ENCODE assay signal across 15 cellular contexts in the genomic region with DNA sequence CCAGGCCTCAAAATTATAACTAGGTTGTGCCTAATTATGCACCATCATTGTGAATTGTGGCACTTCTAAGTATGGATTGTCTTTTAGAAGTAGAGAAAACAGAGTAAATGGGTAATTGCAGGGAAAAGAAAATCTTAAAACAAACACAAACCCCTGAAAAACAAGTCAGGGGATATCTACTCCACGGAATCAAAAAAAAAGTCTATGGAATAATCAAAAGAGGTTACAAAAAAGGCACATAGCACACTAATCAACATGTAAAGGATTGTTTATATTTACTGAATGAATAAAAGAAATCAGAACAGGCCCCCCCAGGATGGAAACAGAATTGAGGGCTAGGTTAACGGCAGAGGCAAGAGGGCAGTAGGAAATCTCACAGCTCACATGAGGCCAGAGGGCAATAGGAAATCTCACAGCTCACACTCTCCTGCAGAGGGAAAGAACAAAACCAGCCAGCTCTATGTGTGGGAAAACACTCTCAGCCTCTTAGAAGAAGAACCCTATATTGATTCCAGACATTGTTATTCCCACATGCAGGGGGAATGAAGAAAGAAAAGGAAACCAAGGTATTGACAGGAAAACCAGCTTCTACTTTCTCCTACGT.
A peak's percentile ranks its signal among the peaks of the same experiment; 100 is the strongest.
DNase-seq lines count a peak whose midpoint lies in the region; ATAC-seq and TF ChIP-seq lines count a peak whose summit lies in the region.
"Had no signal": no experiment of that assay in that cellular context is flagged by ENCODE, and none has a peak within 500 bp of the region (broad histone marks: within the 10 kb centered on the region; RNA-seq: fewer than 3 reads in every experiment).

No MANE protein-coding gene starts in this region.

- H3K4me1 Mint-ChIP-seq in activated CD4-positive, alpha-beta T cell treated with anti-CD3 and anti-CD28 coated beads, Interleukin-2, amount 10 ng/mL, durations not matched to agents 7 days and 5 days, result no peaks in the 10 kb centered on the region

- H3K27me3 Mint-ChIP-seq in activated CD4-positive, alpha-beta T cell treated with anti-CD3 and anti-CD28 coated beads, Interleukin-2, amount 10 ng/mL, durations not matched to agents 7 days and 5 days, result no peaks in the 10 kb centered on the region

- H3K27ac ChIP-seq in liver (ENCODE audit: low read depth in 1 of 2, low read length in 2 of 2), result peak overlapping the region; percentile 87 to 89
- H3K27ac ChIP-seq in thoracic aorta, result peak overlapping the region in 1 of 2 donors; percentile 39
- H3K27ac ChIP-seq: KMS-11, Peyer's patch, thyroid gland, WERI-Rb-1 had no signal

- H3K9ac ChIP-seq in adipocyte (ENCODE audit: low read length) (peak overlapping the region; percentile 15), liver (ENCODE audit: low read depth in 1 of 2, low read length in 2 of 2) (peak overlapping the region in 1 of 2 donors; percentile 65)
- H3K9ac ChIP-seq: KMS-11 had no signal

- POLR2A ChIA-PET in activated CD4-positive, alpha-beta T cell treated with anti-CD3 and anti-CD28 coated beads, Interleukin-2, amount 10 ng/mL, durations not matched to agents 7 days and 5 days (lab: Charles Lee), result no interaction called here

- TF ChIP-seq CTCF in liver (IDR thresholded peaks at IDR 0.05; ENCODE audit: low read depth, low read length, missing input control) (no peak), thoracic aorta (IDR thresholded peaks at IDR 0.05) (no peak)

- H3K27me3 ChIP-seq in adipocyte (replicated peaks; ENCODE audit: control insufficient read depth, insufficient read depth, low read length), result no peaks in the 10 kb centered on the region
- no peaks in the 10 kb centered on the region for H3K27me3 ChIP-seq in liver (ENCODE audit: control insufficient read depth in 4 of 4, insufficient read depth in 4 of 4, low read length in 3 of 4)
- H3K27me3 ChIP-seq in thoracic aorta (replicated peaks; ENCODE audit: insufficient read depth), result no peaks in the 10 kb centered on the region
- H3K27me3 ChIP-seq: adrenal gland, Peyer's patch, thyroid gland had no signal

- DNase-seq in NCI-H510A treated with DMSO at 0.1 percent for 48 hours (lab: John Stamatoyannopoulos, UW) (peak; percentile 17), NCI-H510A (lab: John Stamatoyannopoulos, UW) (no peak), adipocyte (ENCODE audit: low read depth) (no peak), thoracic aorta (ENCODE audit: low spot score) (no peak), DMS79 (lab: John Stamatoyannopoulos, UW) (no peak), NCI-H1048 (lab: John Stamatoyannopoulos, UW) (no peak)
- DNase-seq in activated CD4-positive, alpha-beta T cell treated with anti-CD3 and anti-CD28 coated beads, Interleukin-2, amount 10 ng/mL, durations not matched to agents 7 days and 5 days, result no peak
- DNase-seq: 8988T; activated CD8-positive, alpha-beta memory T cell treated with anti-CD3 and anti-CD28 coated beads, Interleukin-2, amount 50 U/mL, for 4 hours; Peyer's patch; thyroid gland; WERI-Rb-1 had no signal

- H3K9me3 ChIP-seq in adipocyte (ENCODE audit: control insufficient read depth, low read length) (no peaks in the 10 kb centered on the region), liver (ENCODE audit: control insufficient read depth in 4 of 4, low read length in 3 of 4) (no peaks in the 10 kb centered on the region), thoracic aorta (no peaks in the 10 kb centered on the region)
- H3K9me3 ChIP-seq: adrenal gland, Peyer's patch, thyroid gland had no signal

- no peaks in the 10 kb centered on the region for H3K36me3 Mint-ChIP-seq in activated CD4-positive, alpha-beta T cell treated with anti-CD3 and anti-CD28 coated beads, Interleukin-2, amount 10 ng/mL, durations not matched to agents 7 days and 5 days (ENCODE audit: low read depth)

- no peak for TF ChIP-seq RAD21 in liver (IDR thresholded peaks at IDR 0.05)

- H3K27ac Mint-ChIP-seq in activated CD4-positive, alpha-beta T cell treated with anti-CD3 and anti-CD28 coated beads, Interleukin-2, amount 10 ng/mL, durations not matched to agents 7 days and 5 days, result no peak overlapping the region

- 39% methylated on average over 3 of the region's 3 CpGs for WGBS in liver

- no peaks in the 10 kb centered on the region for H3K36me3 ChIP-seq in adipocyte (ENCODE audit: control insufficient read depth, insufficient read depth, low read length, severe bottlenecking)
- H3K36me3 ChIP-seq in liver (ENCODE audit: control insufficient read depth in 4 of 4, insufficient read depth in 3 of 4, low read depth in 1 of 4, low read length in 3 of 4), result no peaks in the 10 kb centered on the region
- no peaks in the 10 kb centered on the region for H3K36me3 ChIP-seq in thoracic aorta
- H3K36me3 ChIP-seq: adrenal gland, Peyer's patch, thyroid gland, WERI-Rb-1 had no signal

- H3K4me3 ChIP-seq in adipocyte (ENCODE audit: low read length) (peak overlapping the region; percentile 37), liver (ENCODE audit: low read depth in 1 of 3, low read length in 3 of 3) (no peak overlapping the region), thoracic aorta (peak overlapping the region; percentile 44)
- H3K4me3 ChIP-seq: adrenal gland, Peyer's patch, thyroid gland had no signal

- H3K4me1 ChIP-seq in adipocyte (ENCODE audit: control insufficient read depth, insufficient read depth, low read length) (peaks cover 45% of the 10 kb centered on the region), liver (ENCODE audit: control insufficient read depth in 4 of 4, insufficient read depth in 4 of 4, low read length in 3 of 4) (peaks cover 8 to 32% (median 19%) of the 10 kb centered on the region in 4 donors), thoracic aorta (ENCODE audit: control insufficient read depth in 1 of 2, low read depth in 2 of 2) (peaks cover 14 to 23% of the 10 kb centered on the region in 2 donors)
- H3K4me1 ChIP-seq: Peyer's patch had no signal

- H3K9me3 Mint-ChIP-seq in activated CD4-positive, alpha-beta T cell treated with anti-CD3 and anti-CD28 coated beads, Interleukin-2, amount 10 ng/mL, durations not matched to agents 7 days and 5 days, result no peaks in the 10 kb centered on the region

- ATAC-seq in thoracic aorta (ENCODE audit: insufficient number of reproducible peaks, low FRiP score, low read depth), result no peak

- CTCF ChIA-PET in activated CD4-positive, alpha-beta T cell treated with anti-CD3 and anti-CD28 coated beads, Interleukin-2, amount 10 ng/mL, durations not matched to agents 7 days and 5 days (lab: Charles Lee), result no interaction called here

- H3K4me3 Mint-ChIP-seq in activated CD4-positive, alpha-beta T cell treated with anti-CD3 and anti-CD28 coated beads, Interleukin-2, amount 10 ng/mL, durations not matched to agents 7 days and 5 days, result no peak overlapping the region

TF ChIP-seq in liver, 16 proteins besides CTCF, POLR2A, EP300 and RAD21 (continues in another document):
- TF ChIP-seq FOXA2 (IDR thresholded peaks at IDR 0.05) (no peak), EGR1 (IDR thresholded peaks at IDR 0.05; ENCODE audit: low read depth in 2 of 2) (no peak), SP1 (IDR thresholded peaks at IDR 0.05) (no peak), RXRA (IDR thresholded peaks at IDR 0.05) (no peak), FOXA1 (IDR thresholded peaks at IDR 0.05) (no peak), HNF4G (IDR thresholded peaks at IDR 0.05) (no peak), GABPA (IDR thresholded peaks at IDR 0.05 in 1 of 2, conservative IDR thresholded peaks at IDR 0.05 in 1 of 2) (no peak), HNF4A (conservative IDR thresholded peaks at IDR 0.05) (no peak), NR2F2 (IDR thresholded peaks at IDR 0.05) (no peak), YY1 (IDR thresholded peaks at IDR 0.05) (no peak), TAF1 (conservative IDR thresholded peaks at IDR 0.05) (no peak)
- TF ChIP-seq, protein P1, sequence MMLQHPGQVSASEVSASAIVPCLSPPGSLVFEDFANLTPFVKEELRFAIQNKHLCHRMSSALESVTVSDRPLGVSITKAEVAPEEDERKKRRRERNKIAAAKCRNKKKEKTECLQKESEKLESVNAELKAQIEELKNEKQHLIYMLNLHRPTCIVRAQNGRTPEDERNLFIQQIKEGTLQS (IDR thresholded peaks at IDR 0.05), result no peak
- TF ChIP-seq, protein P2, sequence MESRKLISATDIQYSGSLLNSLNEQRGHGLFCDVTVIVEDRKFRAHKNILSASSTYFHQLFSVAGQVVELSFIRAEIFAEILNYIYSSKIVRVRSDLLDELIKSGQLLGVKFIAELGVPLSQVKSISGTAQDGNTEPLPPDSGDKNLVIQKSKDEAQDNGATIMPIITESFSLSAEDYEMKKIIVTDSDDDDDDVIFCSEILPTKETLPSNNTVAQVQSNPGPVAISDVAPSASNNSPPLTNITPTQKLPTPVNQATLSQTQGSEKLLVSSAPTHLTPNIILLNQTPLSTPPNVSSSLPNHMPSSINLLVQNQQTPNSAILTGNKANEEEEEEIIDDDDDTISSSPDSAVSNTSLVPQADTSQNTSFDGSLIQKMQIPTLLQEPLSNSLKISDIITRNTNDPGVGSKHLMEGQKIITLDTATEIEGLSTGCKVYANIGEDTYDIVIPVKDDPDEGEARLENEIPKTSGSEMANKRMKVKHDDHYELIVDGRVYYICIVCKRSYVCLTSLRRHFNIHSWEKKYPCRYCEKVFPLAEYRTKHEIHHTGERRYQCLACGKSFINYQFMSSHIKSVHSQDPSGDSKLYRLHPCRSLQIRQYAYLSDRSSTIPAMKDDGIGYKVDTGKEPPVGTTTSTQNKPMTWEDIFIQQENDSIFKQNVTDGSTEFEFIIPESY (IDR thresholded peaks at IDR 0.05), result no peak
- TF ChIP-seq, protein P3, sequence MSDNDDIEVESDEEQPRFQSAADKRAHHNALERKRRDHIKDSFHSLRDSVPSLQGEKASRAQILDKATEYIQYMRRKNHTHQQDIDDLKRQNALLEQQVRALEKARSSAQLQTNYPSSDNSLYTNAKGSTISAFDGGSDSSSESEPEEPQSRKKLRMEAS (IDR thresholded peaks at IDR 0.05), result no peak

Comparison
In these comparisons a context has a peak if more than half of its experiments do, and no peak if none do; other contexts are left out.
1. H3K4me3 ChIP-seq: peak in adipocyte (single experiment) and thoracic aorta (single experiment); none in liver (0 of 3).